In genomic region chr9:74556685-74557084, GRCh38 we compare ENCODE assay signal across 8 cellular contexts. TPM values are rescaled to one million over a fixed set of nuclear protein-coding genes. Genes with fewer than 3 reads are reported as not detected.
DNase-seq lines count a peak whose midpoint lies in the region; ATAC-seq and TF ChIP-seq lines count a peak whose summit lies in the region.

No MANE protein-coding gene starts in this region.

- in situ Hi-C loops in mammary epithelial cell (cut with MboI; ENCODE audit: low sequenced_read_pairs in 2 of 2): loop anchor here in 1 of 2 donors (25.0 kb wide), 1 partner anchor 169 kb away; no protein-coding TSS in a partner anchor

- dilution Hi-C loops in mammary epithelial cell (cut with HindIII; ENCODE audit: low sequenced_read_pairs): no loop called here

- H3K4me3 ChIP-seq in mammary epithelial cell (replicated peaks in 1 of 3; ENCODE audit: insufficient read depth in 1 of 3, low read depth in 2 of 3, low read length in 3 of 3) (no peak overlapping the region), breast epithelium (no peak overlapping the region)

- WGBS in mammary epithelial cell (ENCODE audit: low coverage, missing lambda C conversion rate): 0% methylated on average over 3 of the region's 3 CpGs

- peaks cover 18% of the 10 kb centered on the region for H3K4me1 ChIP-seq in mammary epithelial cell (ENCODE audit: insufficient read depth, low read length)
- no peaks in the 10 kb centered on the region for H3K4me1 ChIP-seq in breast epithelium

- no peaks in the 10 kb centered on the region for H4K20me1 ChIP-seq in mammary epithelial cell (ENCODE audit: insufficient read depth, low read length)

- peak; percentile 88 for DNase-seq in mammary epithelial cell
- no peak for DNase-seq in breast epithelium (ENCODE audit: low spot score in 2 of 2)
- DNase-seq in stimulated activated naive B cell treated with anti-CD40 and anti-IgM and Interleukin-4, amounts not matched to agents 10 μg/mL and 1 μg/mL and 100 μg/mL, for 72 hours: no peak
- DNase-seq in HUDEP-2 (lab: John Stamatoyannopoulos, UW; ENCODE audit: unreplicated experiment in 76 of 76): no peak
- no peak for DNase-seq in T-helper 17 cell

- CTCF ChIA-PET in mammary epithelial cell (lab: Charles Lee; ENCODE audit: low non-redundant PET): no interaction called here

- H3K9me3 Mint-ChIP-seq in stimulated activated naive B cell treated with anti-CD40 and anti-IgM and Interleukin-4, amounts not matched to agents 10 μg/mL and 1 μg/mL and 100 μg/mL, for 72 hours: no peaks in the 10 kb centered on the region

- TF ChIP-seq CTCF in mammary epithelial cell (conservative IDR thresholded peaks at IDR 0.05 in 1 of 2, IDR thresholded peaks at IDR 0.05 in 1 of 2; ENCODE audit: extremely low read depth in 1 of 2, insufficient read depth in 1 of 2, low read depth in 1 of 2, low read length in 2 of 2) (no peak), breast epithelium (IDR thresholded peaks at IDR 0.05) (no peak)

- intact Hi-C loops in mammary epithelial cell (cut with micrococcal nuclease) (no loop called here), breast epithelium (cut with DNase I; ENCODE audit: low total_unique reads) (no loop called here)

- no TSS peak for BruUV-seq in mammary epithelial cell (replicated peaks; lab: Mats Ljungman, UMichigan)

- no peaks in the 10 kb centered on the region for H3K9me3 ChIP-seq in mammary epithelial cell (replicated peaks; ENCODE audit: insufficient read depth, low read length)
- no peaks in the 10 kb centered on the region for H3K9me3 ChIP-seq in breast epithelium
- H3K9me3 ChIP-seq in T-helper 17 cell (ENCODE audit: control insufficient read depth, low read length, poor library complexity, severe bottlenecking): no peaks in the 10 kb centered on the region

- peak overlapping the region; percentile 28 for H2AFZ ChIP-seq in mammary epithelial cell (ENCODE audit: low read depth, low read length)

- H3K4me1 Mint-ChIP-seq in stimulated activated naive B cell treated with anti-CD40 and anti-IgM and Interleukin-4, amounts not matched to agents 10 μg/mL and 1 μg/mL and 100 μg/mL, for 72 hours: peaks cover 5 to 11% of the 10 kb centered on the region in 2 donors
- no peaks in the 10 kb centered on the region for H3K4me1 Mint-ChIP-seq in T-helper 17 cell

- no peak overlapping the region for H3K9ac ChIP-seq in mammary epithelial cell (ENCODE audit: insufficient read depth, low read length)

- H3K27ac ChIP-seq in mammary epithelial cell (ENCODE audit: insufficient read depth, low read depth, low read length) (peak overlapping the region; percentile 62), breast epithelium (no peak overlapping the region)

- no peak overlapping the region for H3K4me3 Mint-ChIP-seq in stimulated activated naive B cell treated with anti-CD40 and anti-IgM and Interleukin-4, amounts not matched to agents 10 μg/mL and 1 μg/mL and 100 μg/mL, for 72 hours
- no peak overlapping the region for H3K4me3 Mint-ChIP-seq in T-helper 17 cell

- H3K4me2 ChIP-seq in mammary epithelial cell (ENCODE audit: insufficient read depth, low read depth, low read length): peak overlapping the region; percentile 55

- H3K27me3 ChIP-seq in mammary epithelial cell (ENCODE audit: insufficient read depth, low read length) (no peaks in the 10 kb centered on the region), breast epithelium (no peaks in the 10 kb centered on the region)

- no peaks in the 10 kb centered on the region for H3K79me2 ChIP-seq in mammary epithelial cell (ENCODE audit: insufficient read depth, low read length)

- H3K36me3 Mint-ChIP-seq in stimulated activated naive B cell treated with anti-CD40 and anti-IgM and Interleukin-4, amounts not matched to agents 10 μg/mL and 1 μg/mL and 100 μg/mL, for 72 hours: no peaks in the 10 kb centered on the region
- no peaks in the 10 kb centered on the region for H3K36me3 Mint-ChIP-seq in T-helper 17 cell (ENCODE audit: low read depth)

- peak; percentile 69 for ATAC-seq in GM21825 (IDR thresholded peaks at IDR 0.05; ENCODE audit: unreplicated experiment)
- peak; percentile 92 for ATAC-seq in HG03432 (IDR thresholded peaks at IDR 0.05; ENCODE audit: unreplicated experiment)
- peak; percentile 38 to 77 for ATAC-seq in stimulated activated naive B cell treated with anti-CD40 and anti-IgM and Interleukin-4, amounts not matched to agents 10 μg/mL and 1 μg/mL and 100 μg/mL, for 72 hours (replicated peaks)
- no peak for ATAC-seq in T-helper 17 cell
- ATAC-seq in activated CD4-positive, CD25-positive, alpha-beta regulatory T cell treated with anti-CD3 and anti-CD28 coated beads, Interleukin-2, amount 50 U/mL, for 24 hours: no peak

- peaks cover 0 to 4% of the 10 kb centered on the region in 2 donors for H3K27me3 Mint-ChIP-seq in stimulated activated naive B cell treated with anti-CD40 and anti-IgM and Interleukin-4, amounts not matched to agents 10 μg/mL and 1 μg/mL and 100 μg/mL, for 72 hours
- peaks cover 7% of the 10 kb centered on the region for H3K27me3 Mint-ChIP-seq in T-helper 17 cell

- no peak overlapping the region for H3K27ac Mint-ChIP-seq in stimulated activated naive B cell treated with anti-CD40 and anti-IgM and Interleukin-4, amounts not matched to agents 10 μg/mL and 1 μg/mL and 100 μg/mL, for 72 hours
- no peak overlapping the region for H3K27ac Mint-ChIP-seq in T-helper 17 cell

- no peak for TF ChIP-seq POLR2A in breast epithelium (IDR thresholded peaks at IDR 0.05)

- H3K36me3 ChIP-seq in mammary epithelial cell (ENCODE audit: insufficient read depth, low read length) (no peaks in the 10 kb centered on the region), breast epithelium (no peaks in the 10 kb centered on the region)

RNA-seq across cellular contexts. Expression of gene RORB, which starts 59.5 kb away (rescaled TPM):
- total RNA-seq in mammary epithelial cell (under 1 TPM; 0.17 to 0.19 TPM), breast epithelium (1 to 10 TPM in 2 of 3 donors, under 1 TPM in 1; 0.33 to 3.7 (median 1.0) TPM), T-helper 17 cell (not detected)
- polyA plus RNA-seq in mammary epithelial cell: 0.05 TPM
- not detected for polyA minus RNA-seq in mammary epithelial cell

Comparison
In these comparisons a context has a peak if more than half of its experiments do, and no peak if none do; other contexts are left out.
1. ATAC-seq: peak in GM21825 (single experiment), HG03432 (single experiment) and stimulated activated naive B cell treated with anti-CD40 and anti-IgM and Interleukin-4, amounts not matched to agents 10 μg/mL and 1 μg/mL and 100 μg/mL, for 72 hours (2 of 2); none in T-helper 17 cell (single experiment) and activated CD4-positive, CD25-positive, alpha-beta regulatory T cell treated with anti-CD3 and anti-CD28 coated beads, Interleukin-2, amount 50 U/mL, for 24 hours (0 of 2).